ENCODE assay signal across 15 cellular contexts in the genomic region with DNA sequence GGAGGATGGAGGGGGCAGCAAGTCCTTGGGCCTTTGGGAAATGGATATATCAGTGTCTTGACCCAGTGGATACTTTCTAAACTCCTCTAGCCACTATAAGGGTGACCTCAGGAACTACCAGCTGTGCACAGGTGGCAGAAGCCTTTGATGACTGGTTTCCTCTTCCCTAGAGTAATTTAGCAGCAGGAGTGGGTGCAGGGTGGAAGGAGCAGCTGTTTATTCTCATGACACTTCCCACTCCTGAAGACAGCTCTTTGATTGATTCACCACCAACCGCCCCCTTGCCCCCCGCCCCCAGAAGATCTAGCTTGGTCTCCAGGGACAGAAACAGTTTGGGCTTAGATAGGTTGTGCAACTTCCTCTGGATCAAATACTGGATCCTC.
DNase-seq lines count a peak whose midpoint lies in the region; ATAC-seq lines count a peak whose summit lies in the region.
"Had no signal": no experiment of that assay in that cellular context is flagged by ENCODE, and none has a peak within 500 bp of the region (broad histone marks: within the 10 kb centered on the region; RNA-seq: fewer than 3 reads in every experiment).

No MANE protein-coding gene starts in this region.

- no peaks in the 10 kb centered on the region for H3K9me3 ChIP-seq in KOPT-K1 (ENCODE audit: insufficient read depth, low read length, poor library complexity, severe bottlenecking)
- H3K9me3 ChIP-seq: SJSA1, uterus had no signal

- DNase-seq in activated T-cell treated with anti-CD3 and anti-CD28 coated beads, Interleukin-2, amount 50 U/mL, for 72 hours: no peak
- DNase-seq in activated T-cell treated with anti-CD3 and anti-CD28 coated beads, Interleukin-2, amount 50 U/mL, for 1 hour: no peak
- no peak for DNase-seq in activated CD8-positive, alpha-beta T cell treated with anti-CD3 and anti-CD28 coated beads, Interleukin-2, amount 10 ng/mL, durations not matched to agents 7 days and 5 days
- DNase-seq in sciatic nerve (ENCODE audit: low spot score) (no peak), OCI-M2 (lab: John Stamatoyannopoulos, UW; ENCODE audit: unreplicated experiment) (no peak), iPS-NIHi7 (ENCODE audit: extremely low spot score) (no peak)
- DNase-seq: effector CD4-positive, alpha-beta T cell; HFFc6; uterus had no signal

- POLR2A ChIA-PET in activated CD8-positive, alpha-beta T cell treated with anti-CD3 and anti-CD28 coated beads, Interleukin-2, amount 10 ng/mL, durations not matched to agents 7 days and 5 days (lab: Charles Lee): no interaction called here

- H3K4me1 Mint-ChIP-seq in activated T-cell treated with anti-CD3 and anti-CD28 coated beads, Interleukin-2, amount 50 U/mL, for 72 hours (ENCODE audit: low read depth): peaks cover 20% of the 10 kb centered on the region
- peaks cover 18% of the 10 kb centered on the region for H3K4me1 Mint-ChIP-seq in activated CD8-positive, alpha-beta T cell treated with anti-CD3 and anti-CD28 coated beads, Interleukin-2, amount 10 ng/mL, durations not matched to agents 7 days and 5 days (ENCODE audit: low read depth)

- no peak overlapping the region for H3K27ac Mint-ChIP-seq in activated T-cell treated with anti-CD3 and anti-CD28 coated beads, Interleukin-2, amount 50 U/mL, for 72 hours
- H3K27ac Mint-ChIP-seq in activated CD8-positive, alpha-beta T cell treated with anti-CD3 and anti-CD28 coated beads, Interleukin-2, amount 10 ng/mL, durations not matched to agents 7 days and 5 days: peak overlapping the region; percentile 93
- H3K27ac Mint-ChIP-seq: HFFc6 had no signal

- CTCF ChIA-PET in activated CD8-positive, alpha-beta T cell treated with anti-CD3 and anti-CD28 coated beads, Interleukin-2, amount 10 ng/mL, durations not matched to agents 7 days and 5 days (lab: Charles Lee): interaction anchor here (0.9 to 3.0 kb wide), 11 partner anchors 9 to 473 kb away, joined by 3 to 18 read pairs (median 4); no protein-coding TSS in a partner anchor

- peaks cover 0 to 2% of the 10 kb centered on the region in 2 donors for H3K9me3 Mint-ChIP-seq in activated T-cell treated with anti-CD3 and anti-CD28 coated beads, Interleukin-2, amount 50 U/mL, for 72 hours
- no peaks in the 10 kb centered on the region for H3K9me3 Mint-ChIP-seq in activated CD8-positive, alpha-beta T cell treated with anti-CD3 and anti-CD28 coated beads, Interleukin-2, amount 10 ng/mL, durations not matched to agents 7 days and 5 days (ENCODE audit: insufficient read depth)
- H3K9me3 Mint-ChIP-seq: activated naive CD4-positive, alpha-beta T cell treated with anti-CD3 and anti-CD28 coated beads, Interleukin-2, amount 50 U/mL, for 24 hours had no signal

- H3K27ac ChIP-seq in KOPT-K1 (ENCODE audit: low read depth, low read length, poor library complexity, severe bottlenecking): peak overlapping the region; percentile 85
- H3K27ac ChIP-seq: SJSA1, stomach, uterus had no signal

- no peaks in the 10 kb centered on the region for H3K36me3 ChIP-seq in KOPT-K1 (ENCODE audit: insufficient read depth, low read length)
- H3K36me3 ChIP-seq: SJSA1, stomach, uterus had no signal

- H3K4me3 Mint-ChIP-seq in activated T-cell treated with anti-CD3 and anti-CD28 coated beads, Interleukin-2, amount 50 U/mL, for 72 hours: peak overlapping the region; percentile 55 to 70
- H3K4me3 Mint-ChIP-seq in activated CD8-positive, alpha-beta T cell treated with anti-CD3 and anti-CD28 coated beads, Interleukin-2, amount 10 ng/mL, durations not matched to agents 7 days and 5 days: no peak overlapping the region
- H3K4me3 Mint-ChIP-seq: HFFc6 had no signal

- intact Hi-C loops in sciatic nerve (cut with DNase I): no loop called here

- ATAC-seq in activated T-cell treated with anti-CD3 and anti-CD28 coated beads, Interleukin-2, amount 50 U/mL, for 72 hours (replicated peaks in 1 of 2): no peak
- ATAC-seq in activated CD8-positive, alpha-beta T cell treated with anti-CD3 and anti-CD28 coated beads, Interleukin-2, amount 10 ng/mL, durations not matched to agents 7 days and 5 days: no peak
- ATAC-seq in sciatic nerve (peak; percentile 13), GM21367 (IDR thresholded peaks at IDR 0.05; ENCODE audit: unreplicated experiment) (no peak)
- ATAC-seq: left cardiac atrium had no signal

- peaks cover 14% of the 10 kb centered on the region for H3K27me3 Mint-ChIP-seq in activated T-cell treated with anti-CD3 and anti-CD28 coated beads, Interleukin-2, amount 50 U/mL, for 72 hours (ENCODE audit: low read depth)
- no peaks in the 10 kb centered on the region for H3K27me3 Mint-ChIP-seq in activated CD8-positive, alpha-beta T cell treated with anti-CD3 and anti-CD28 coated beads, Interleukin-2, amount 10 ng/mL, durations not matched to agents 7 days and 5 days (ENCODE audit: low read depth)
- H3K27me3 Mint-ChIP-seq: activated naive CD4-positive, alpha-beta T cell treated with anti-CD3 and anti-CD28 coated beads, Interleukin-2, amount 50 U/mL, for 24 hours had no signal

- peaks cover 0 to 2% of the 10 kb centered on the region in 2 donors for H3K36me3 Mint-ChIP-seq in activated T-cell treated with anti-CD3 and anti-CD28 coated beads, Interleukin-2, amount 50 U/mL, for 72 hours (ENCODE audit: insufficient read depth in 2 of 2)
- no peaks in the 10 kb centered on the region for H3K36me3 Mint-ChIP-seq in activated CD8-positive, alpha-beta T cell treated with anti-CD3 and anti-CD28 coated beads, Interleukin-2, amount 10 ng/mL, durations not matched to agents 7 days and 5 days (ENCODE audit: low read depth)
- H3K36me3 Mint-ChIP-seq: activated naive CD4-positive, alpha-beta T cell treated with anti-CD3 and anti-CD28 coated beads, Interleukin-2, amount 50 U/mL, for 24 hours had no signal
